ENCODE assay signal across 33 cellular contexts in the genomic region with DNA sequence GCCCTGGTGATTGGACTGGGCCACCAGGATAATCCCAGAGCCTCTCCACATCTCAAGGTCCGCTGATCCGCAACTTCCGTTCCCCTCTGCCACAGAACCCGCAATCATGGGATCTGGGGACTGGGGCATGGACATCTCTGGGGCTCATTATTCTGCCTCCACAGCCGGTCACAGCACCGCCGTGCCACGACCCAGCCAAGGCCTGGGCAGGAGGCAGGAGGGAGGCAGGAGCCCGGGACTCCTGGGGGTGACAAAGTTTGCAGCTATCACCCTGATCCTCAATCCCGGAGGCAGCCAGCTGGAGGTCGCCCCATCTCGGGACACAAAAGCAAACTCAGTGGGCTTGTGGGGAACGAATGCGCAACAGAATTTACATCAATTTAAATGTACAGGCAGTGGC.
"Had no signal": no experiment of that assay in that cellular context is flagged by ENCODE, and none has a peak within 500 bp of the region (broad histone marks: within the 10 kb centered on the region; RNA-seq: fewer than 3 reads in every experiment).

No MANE protein-coding gene starts in this region.

- DNase-seq: activated CD4-positive, alpha-beta memory T cell treated with anti-CD3 and anti-CD28 coated beads for 36 hours; activated CD4-positive, alpha-beta T cell treated with anti-CD3 and anti-CD28 coated beads for 36 hours; activated CD4-positive, alpha-beta T cell treated with anti-CD3 and anti-CD28 coated beads, Interleukin-2, amount 10 ng/mL, durations not matched to agents 24 days and 14 days; activated CD4-positive, CD25-positive, alpha-beta regulatory T cell; activated CD4-positive, CD25-positive, alpha-beta regulatory T cell treated with anti-CD3 and anti-CD28 coated beads, Interleukin-2, amount 50 U/mL, for 72 hours; activated CD8-positive, alpha-beta memory T cell treated with anti-CD3 and anti-CD28 coated beads, Interleukin-2, amount 10 ng/mL, durations not matched to agents 7 days and 5 days; activated CD8-positive, alpha-beta memory T cell treated with anti-CD3 and anti-CD28 coated beads, Interleukin-2, amount 50 U/mL, for 4 hours; activated CD8-positive, alpha-beta T cell treated with anti-CD3 and anti-CD28 coated beads, Interleukin-2, amount 10 ng/mL, durations not matched to agents 7 days and 5 days; activated effector memory CD4-positive, alpha-beta T cell treated with anti-CD3 and anti-CD28 coated beads, Interleukin-2, amount 50 U/mL, for 16 hours; activated naive CD4-positive, alpha-beta T cell treated with anti-CD3 and anti-CD28 coated beads for 36 hours; activated naive CD8-positive, alpha-beta T cell treated with anti-CD3 and anti-CD28 coated beads for 36 hours; activated naive CD8-positive, alpha-beta T cell treated with anti-CD3 and anti-CD28 coated beads, Interleukin-2, amount 50 U/mL, for 24 hours; activated T-cell treated with anti-CD3 and anti-CD28 coated beads, Interleukin-2, amount 50 U/mL, for 1 hour; activated T-cell treated with anti-CD3 and anti-CD28 coated beads, Interleukin-2, amount 50 U/mL, for 48 hours; adrenal gland; amygdala; aorta; body of pancreas; central memory CD4-positive, alpha-beta T cell; cerebellar nuclear complex; colonic mucosa; effector CD8-positive, alpha-beta T cell; esophagus squamous epithelium; foreskin melanocyte; head of caudate nucleus; T1000; WERI-Rb-1 had no signal

- H3K27ac ChIP-seq: adrenal gland, body of pancreas, cardiac muscle cell, colonic mucosa, epithelial cell of prostate, esophagus squamous epithelium, WERI-Rb-1 had no signal

- H3K27ac Mint-ChIP-seq: activated CD4-positive, alpha-beta memory T cell treated with anti-CD3 and anti-CD28 coated beads for 36 hours; activated CD4-positive, alpha-beta T cell treated with anti-CD3 and anti-CD28 coated beads for 36 hours; activated CD4-positive, alpha-beta T cell treated with anti-CD3 and anti-CD28 coated beads, Interleukin-2, amount 10 ng/mL, durations not matched to agents 24 days and 14 days; activated CD8-positive, alpha-beta memory T cell treated with anti-CD3 and anti-CD28 coated beads, Interleukin-2, amount 10 ng/mL, durations not matched to agents 7 days and 5 days; activated CD8-positive, alpha-beta T cell treated with anti-CD3 and anti-CD28 coated beads, Interleukin-2, amount 10 ng/mL, durations not matched to agents 7 days and 5 days; activated naive CD4-positive, alpha-beta T cell treated with anti-CD3 and anti-CD28 coated beads for 36 hours; activated naive CD4-positive, alpha-beta T cell treated with anti-CD3 and anti-CD28 coated beads, Interleukin-2, amount 50 U/mL, for 24 hours; activated naive CD8-positive, alpha-beta T cell treated with anti-CD3 and anti-CD28 coated beads for 36 hours; activated naive CD8-positive, alpha-beta T cell treated with anti-CD3 and anti-CD28 coated beads, Interleukin-2, amount 50 U/mL, for 24 hours; activated T-helper 1 cell treated with anti-CD3 and anti-CD28 coated beads, Interleukin-12 subunit alpha, Interleukin-12 subunit beta, Interleukin-2, Interleukin-4 antibody, amounts not matched to agents 30 ng/mL and 10 ng/mL and 1 ng/mL, durations not matched to agents 14 hours and 24 hours and 36 hours; activated T-helper 2 cell treated with anti-CD3 and anti-CD28 coated beads, Interferon-gamma antibody, Interleukin-2, Interleukin-4, amounts not matched to agents 10 μg/mL and 5 μg/mL and 100 μg/mL, durations not matched to agents 14 hours and 24 hours and 36 hours; T-helper 1 cell treated with Interleukin-12 subunit alpha and Interleukin-12 subunit beta and Interleukin-4 antibody, amounts not matched to agents 30 μg/mL and 1 μg/mL, for 36 hours had no signal

- H3K4me1 Mint-ChIP-seq: activated CD4-positive, alpha-beta T cell treated with anti-CD3 and anti-CD28 coated beads for 36 hours had no signal

- H3K27me3 ChIP-seq: adrenal gland, body of pancreas, cardiac muscle cell, colonic mucosa, esophagus squamous epithelium had no signal

- H3K36me3 Mint-ChIP-seq: activated CD4-positive, alpha-beta memory T cell treated with anti-CD3 and anti-CD28 coated beads for 36 hours; activated CD8-positive, alpha-beta memory T cell treated with anti-CD3 and anti-CD28 coated beads, Interleukin-2, amount 10 ng/mL, durations not matched to agents 7 days and 5 days; activated naive CD4-positive, alpha-beta T cell treated with anti-CD3 and anti-CD28 coated beads, Interleukin-2, amount 50 U/mL, for 24 hours; activated naive CD8-positive, alpha-beta T cell treated with anti-CD3 and anti-CD28 coated beads for 36 hours had no signal

- H3K4me1 ChIP-seq: adrenal gland, body of pancreas, colonic mucosa had no signal

- H3K9me3 ChIP-seq: adrenal gland, body of pancreas, colonic mucosa, esophagus squamous epithelium had no signal

- H3K4me3 ChIP-seq: adrenal gland, body of pancreas, cardiac muscle cell, colonic mucosa, esophagus squamous epithelium had no signal

- ATAC-seq: activated CD4-positive, alpha-beta T cell treated with anti-CD3 and anti-CD28 coated beads for 36 hours; activated CD8-positive, alpha-beta memory T cell treated with anti-CD3 and anti-CD28 coated beads, Interleukin-2, amount 10 ng/mL, durations not matched to agents 7 days and 5 days; activated CD8-positive, alpha-beta T cell treated with anti-CD3 and anti-CD28 coated beads, Interleukin-2, amount 10 ng/mL, durations not matched to agents 7 days and 5 days; activated naive CD8-positive, alpha-beta T cell treated with anti-CD3 and anti-CD28 coated beads, Interleukin-2, amount 50 U/mL, for 24 hours; body of pancreas had no signal

- H3K4me3 Mint-ChIP-seq: activated CD4-positive, alpha-beta memory T cell treated with anti-CD3 and anti-CD28 coated beads for 36 hours; activated CD4-positive, alpha-beta T cell treated with anti-CD3 and anti-CD28 coated beads for 36 hours; activated CD4-positive, alpha-beta T cell treated with anti-CD3 and anti-CD28 coated beads, Interleukin-2, amount 10 ng/mL, durations not matched to agents 24 days and 14 days; activated CD8-positive, alpha-beta memory T cell treated with anti-CD3 and anti-CD28 coated beads, Interleukin-2, amount 10 ng/mL, durations not matched to agents 7 days and 5 days; activated CD8-positive, alpha-beta T cell treated with anti-CD3 and anti-CD28 coated beads, Interleukin-2, amount 10 ng/mL, durations not matched to agents 7 days and 5 days; activated naive CD4-positive, alpha-beta T cell treated with anti-CD3 and anti-CD28 coated beads for 36 hours; activated naive CD4-positive, alpha-beta T cell treated with anti-CD3 and anti-CD28 coated beads, Interleukin-2, amount 50 U/mL, for 24 hours; activated naive CD8-positive, alpha-beta T cell treated with anti-CD3 and anti-CD28 coated beads for 36 hours; activated naive CD8-positive, alpha-beta T cell treated with anti-CD3 and anti-CD28 coated beads, Interleukin-2, amount 50 U/mL, for 24 hours; activated T-helper 1 cell treated with anti-CD3 and anti-CD28 coated beads, Interleukin-12 subunit alpha, Interleukin-12 subunit beta, Interleukin-2, Interleukin-4 antibody, amounts not matched to agents 30 ng/mL and 10 ng/mL and 1 ng/mL, durations not matched to agents 14 hours and 24 hours and 36 hours; T-helper 1 cell treated with Interleukin-12 subunit alpha and Interleukin-12 subunit beta and Interleukin-4 antibody, amounts not matched to agents 30 μg/mL and 1 μg/mL, for 36 hours had no signal

- H3K9me3 Mint-ChIP-seq: activated CD4-positive, alpha-beta memory T cell treated with anti-CD3 and anti-CD28 coated beads for 36 hours; activated CD4-positive, alpha-beta T cell treated with anti-CD3 and anti-CD28 coated beads, Interleukin-2, amount 10 ng/mL, durations not matched to agents 24 days and 14 days; activated naive CD4-positive, alpha-beta T cell treated with anti-CD3 and anti-CD28 coated beads for 36 hours; activated naive CD4-positive, alpha-beta T cell treated with anti-CD3 and anti-CD28 coated beads, Interleukin-2, amount 50 U/mL, for 24 hours; activated naive CD8-positive, alpha-beta T cell treated with anti-CD3 and anti-CD28 coated beads for 36 hours; activated naive CD8-positive, alpha-beta T cell treated with anti-CD3 and anti-CD28 coated beads, Interleukin-2, amount 50 U/mL, for 24 hours; activated T-helper 1 cell treated with anti-CD3 and anti-CD28 coated beads, Interleukin-12 subunit alpha, Interleukin-12 subunit beta, Interleukin-2, Interleukin-4 antibody, amounts not matched to agents 30 ng/mL and 10 ng/mL and 1 ng/mL, durations not matched to agents 14 hours and 24 hours and 36 hours; activated T-helper 2 cell treated with anti-CD3 and anti-CD28 coated beads, Interferon-gamma antibody, Interleukin-2, Interleukin-4, amounts not matched to agents 10 μg/mL and 5 μg/mL and 100 μg/mL, durations not matched to agents 14 hours and 24 hours and 36 hours; T-helper 1 cell treated with Interleukin-12 subunit alpha and Interleukin-12 subunit beta and Interleukin-4 antibody, amounts not matched to agents 30 μg/mL and 1 μg/mL, for 36 hours had no signal

- H3K27me3 Mint-ChIP-seq: activated CD4-positive, alpha-beta memory T cell treated with anti-CD3 and anti-CD28 coated beads for 36 hours; activated CD4-positive, alpha-beta T cell treated with anti-CD3 and anti-CD28 coated beads for 36 hours; activated CD4-positive, alpha-beta T cell treated with anti-CD3 and anti-CD28 coated beads, Interleukin-2, amount 10 ng/mL, durations not matched to agents 24 days and 14 days; activated CD8-positive, alpha-beta memory T cell treated with anti-CD3 and anti-CD28 coated beads, Interleukin-2, amount 10 ng/mL, durations not matched to agents 7 days and 5 days; activated naive CD4-positive, alpha-beta T cell treated with anti-CD3 and anti-CD28 coated beads, Interleukin-2, amount 50 U/mL, for 24 hours; activated naive CD8-positive, alpha-beta T cell treated with anti-CD3 and anti-CD28 coated beads for 36 hours; activated naive CD8-positive, alpha-beta T cell treated with anti-CD3 and anti-CD28 coated beads, Interleukin-2, amount 50 U/mL, for 24 hours had no signal

- H3K36me3 ChIP-seq: adrenal gland, cardiac muscle cell, colonic mucosa, esophagus squamous epithelium, WERI-Rb-1 had no signal
